Comparison of ENCODE assay signal across 21 cellular contexts in genomic region chr12:129237881-129238280, GRCh38.
A peak's percentile ranks its signal among the peaks of the same experiment; 100 is the strongest.
DNase-seq lines count a peak whose midpoint lies in the region; ATAC-seq, FAIRE-seq and TF ChIP-seq lines count a peak whose summit lies in the region.
"Had no signal": no experiment of that assay in that cellular context is flagged by ENCODE, and none has a peak within 500 bp of the region (broad histone marks: within the 10 kb centered on the region; RNA-seq: fewer than 3 reads in every experiment).

No MANE protein-coding gene starts in this region.

- CTCF ChIA-PET in H1 (lab: Charles Lee; ENCODE audit: partially characterized antibody) = interaction anchor here (0.6 kb wide), 1 partner anchor 83 kb away, joined by 3 read pairs; no protein-coding TSS in a partner anchor

- H3K4me3 ChIP-seq in H1 (ENCODE audit: extremely low read depth in 1 of 4, insufficient read depth in 2 of 4, low read depth in 3 of 4, low read length in 4 of 4) = no peak overlapping the region
- H3K4me3 ChIP-seq in mesendoderm (ENCODE audit: low read length) = no peak overlapping the region
- H3K4me3 ChIP-seq: BLaER1, GM12878, HAP-1 had no signal

- H3K79me1 ChIP-seq in H1 (ENCODE audit: low read depth, low read length) (no peaks in the 10 kb centered on the region), mesendoderm (ENCODE audit: low read length) (no peaks in the 10 kb centered on the region)

- H3K9me3 ChIP-seq in H1 (ENCODE audit: insufficient read depth in 2 of 2, low read depth in 1 of 2, low read length in 1 of 2) = no peaks in the 10 kb centered on the region
- H3K9me3 ChIP-seq: BLaER1, HAP-1 had no signal

- H3K9ac ChIP-seq in H1 (replicated peaks in 1 of 4; ENCODE audit: extremely low read depth in 1 of 4, low read depth in 3 of 4, low read length in 3 of 4) (no peak overlapping the region), mesendoderm (ENCODE audit: low read length) (no peak overlapping the region)
- H3K9ac ChIP-seq: BLaER1 had no signal

- POLR2A ChIA-PET in H1 (lab: Charles Lee; ENCODE audit: partially characterized antibody) = no interaction called here

- no peaks in the 10 kb centered on the region for H3K36me3 ChIP-seq in H1 (ENCODE audit: control insufficient read depth in 2 of 4, insufficient read depth in 4 of 4, low read length in 3 of 4)
- H3K36me3 ChIP-seq in mesendoderm (ENCODE audit: control insufficient read depth, insufficient read depth, low read length) = no peaks in the 10 kb centered on the region
- H3K36me3 ChIP-seq: BLaER1, HAP-1 had no signal

- H3K4me1 ChIP-seq in H1 (replicated peaks in 1 of 4; ENCODE audit: control insufficient read depth in 3 of 4, insufficient read depth in 4 of 4, low read length in 3 of 4) (no peaks in the 10 kb centered on the region), mesendoderm (ENCODE audit: control insufficient read depth, low read depth, low read length) (no peaks in the 10 kb centered on the region)
- H3K4me1 ChIP-seq: BLaER1, HAP-1 had no signal

- H2AK5ac ChIP-seq in H1 (ENCODE audit: low read depth, low read length) = no peak overlapping the region
- H2AK5ac ChIP-seq in mesendoderm (ENCODE audit: low read length) = no peak overlapping the region

- H3K27ac ChIP-seq in H1 (ENCODE audit: low read depth, low read length) (no peak overlapping the region), mesendoderm (ENCODE audit: low read depth, low read length) (no peak overlapping the region)
- H3K27ac ChIP-seq: 22Rv1, BLaER1, C4-2B had no signal

- H2BK12ac ChIP-seq in H1 (ENCODE audit: low read depth, low read length) = no peak overlapping the region

- H3K18ac ChIP-seq in H1 (ENCODE audit: extremely low read depth, low read length) (no peak overlapping the region), mesendoderm (ENCODE audit: low read length) (no peak overlapping the region)

- ATAC-seq in GM18520 (IDR thresholded peaks at IDR 0.05; ENCODE audit: unreplicated experiment) (no peak), HG02571 (IDR thresholded peaks at IDR 0.05; ENCODE audit: unreplicated experiment) (no peak)
- ATAC-seq: GM12878 had no signal

- H4K8ac ChIP-seq in H1 (ENCODE audit: extremely low read depth, insufficient read depth, low read length) (no peak overlapping the region), mesendoderm (ENCODE audit: low read depth, low read length) (no peak overlapping the region)

- H3K14ac ChIP-seq in H1 (ENCODE audit: insufficient read length) = no peak overlapping the region

- 94% methylated on average over 5 of the region's 5 CpGs; no CpG with 5 or more reads in 1 of the 2 experiments for WGBS in H1 (ENCODE audit: extremely low coverage in 1 of 2, insufficient coverage in 1 of 2, insufficient read length in 1 of 2, insufficient replicate concordance in 2 of 2, low coverage in 1 of 2, low lambda C conversion rate in 2 of 2, missing lambda C conversion rate in 1 of 2), 2 experiments
- WGBS in mesendoderm (ENCODE audit: extremely low coverage, insufficient coverage, low lambda C conversion rate) = no CpG with 5 or more reads among the region's 5 CpGs

- H4K91ac ChIP-seq in H1 (replicated peaks; ENCODE audit: insufficient read length, low read length) = no peak overlapping the region

- H2BK5ac ChIP-seq in H1 (ENCODE audit: low read depth, low read length) (no peak overlapping the region), mesendoderm (ENCODE audit: low read length) (no peak overlapping the region)

- peak in 1 of 2 experiments; percentile 22; a peak in 1 of 4 replicates for TF ChIP-seq RAD21 in H1 (IDR thresholded peaks at IDR 0.05 in 1 of 2, conservative IDR thresholded peaks at IDR 0.05 in 1 of 2; ENCODE audit: low read depth in 2 of 2, low read length in 2 of 2)

- DNase-seq in DMS53 (lab: John Stamatoyannopoulos, UW) (peak; percentile 5), DMS53 treated with DMSO at 0.1 percent for 48 hours (lab: John Stamatoyannopoulos, UW; ENCODE audit: unreplicated experiment) (no peak), H1 (ENCODE audit: low read depth in 1 of 2, low spot score in 2 of 2) (no peak), mesendoderm (peak; percentile 9), NCI-H2196 treated with DMSO at 0.1 percent for 48 hours (lab: John Stamatoyannopoulos, UW; ENCODE audit: unreplicated experiment) (no peak)
- DNase-seq: CD4-positive, alpha-beta T cell; CD8-positive, alpha-beta memory T cell; DMS 273 treated with DMSO at 0.1 percent for 48 hours; DND-41; GOT3; HFFc6 had no signal

- no peaks in the 10 kb centered on the region for H4K20me1 ChIP-seq in H1 (replicated peaks in 1 of 2; ENCODE audit: control insufficient read depth in 1 of 2, insufficient read depth in 2 of 2, low read length in 2 of 2)
- H4K20me1 ChIP-seq: BLaER1 had no signal

- no peak for FAIRE-seq in H1 (lab: Jason Lieb, UNC)
- FAIRE-seq: A204.1, D721Med, G401.6, GM12878 had no signal

- H2BK20ac ChIP-seq in H1 (ENCODE audit: low read length) = no peak overlapping the region

- peak in 2 of 3 experiments; percentile 29 to 40; a peak in 3 of 4 replicates for TF ChIP-seq CTCF in H1 (IDR thresholded peaks at IDR 0.05; ENCODE audit: control extremely low read depth in 1 of 3, insufficient read depth in 1 of 3, low read depth in 1 of 3, low read length in 3 of 3)

- H3K23ac ChIP-seq in H1 (ENCODE audit: insufficient read length) = no peak overlapping the region
- H3K23ac ChIP-seq in mesendoderm (ENCODE audit: low read length) = no peak overlapping the region

- H2BK15ac ChIP-seq in H1 (ENCODE audit: low read length) (no peak overlapping the region), mesendoderm (replicated peaks; ENCODE audit: low read depth) (no peak overlapping the region)

- no peaks in the 10 kb centered on the region for H3K27me3 ChIP-seq in H1 (replicated peaks in 1 of 4; ENCODE audit: control insufficient read depth in 3 of 4, extremely low read depth in 1 of 4, insufficient read depth in 3 of 4, low read length in 3 of 4)
- H3K27me3 ChIP-seq in mesendoderm (ENCODE audit: insufficient read depth, low read length, poor library complexity) = no peaks in the 10 kb centered on the region
- H3K27me3 ChIP-seq: BLaER1 had no signal

- H4K5ac ChIP-seq in H1 (ENCODE audit: insufficient read length, low read depth, low read length) (no peak overlapping the region), mesendoderm (ENCODE audit: low read length) (no peak overlapping the region)

- no peak overlapping the region for H3K56ac ChIP-seq in H1 (replicated peaks; ENCODE audit: insufficient read length, low read depth, low read length)
- no peak overlapping the region for H3K56ac ChIP-seq in mesendoderm (ENCODE audit: low read length)

- H2AFZ ChIP-seq in H1 (ENCODE audit: low read length) = no peak overlapping the region

- TF ChIP-seq EP300 in H1 (IDR thresholded peaks at IDR 0.05; ENCODE audit: borderline replicate concordance in 1 of 2, low read depth in 2 of 2, low read length in 2 of 2) = no peak

- H3K4ac ChIP-seq in H1 (replicated peaks; ENCODE audit: insufficient read length, low read depth, low read length) = no peak overlapping the region
- H3K4ac ChIP-seq in mesendoderm (ENCODE audit: low read depth, low read length) = no peak overlapping the region

- no peaks in the 10 kb centered on the region for H3K23me2 ChIP-seq in H1 (ENCODE audit: low read depth, low read length)

- H3K4me2 ChIP-seq in H1 (ENCODE audit: insufficient read depth in 1 of 2, low read depth in 2 of 2, low read length in 2 of 2) (no peak overlapping the region), mesendoderm (ENCODE audit: low read length) (no peak overlapping the region)
- H3K4me2 ChIP-seq: BLaER1 had no signal

- H3K79me2 ChIP-seq in H1 (ENCODE audit: control insufficient read depth in 1 of 2, insufficient read depth in 2 of 2, low read length in 2 of 2) (no peaks in the 10 kb centered on the region), mesendoderm (ENCODE audit: control insufficient read depth, insufficient read depth, low read length) (no peaks in the 10 kb centered on the region)

- H2BK120ac ChIP-seq in H1 (replicated peaks; ENCODE audit: low read depth, low read length) (no peak overlapping the region), mesendoderm (ENCODE audit: low read depth, low read length) (no peak overlapping the region)

- no peak for TF ChIP-seq POLR2A in H1 (IDR thresholded peaks at IDR 0.05; ENCODE audit: control extremely low read depth in 1 of 2, low read depth in 2 of 2, low read length in 2 of 2)

TF ChIP-seq in H1, 55 proteins besides CTCF, POLR2A, EP300 and RAD21:
- TF ChIP-seq TAF1 (IDR thresholded peaks at IDR 0.05; ENCODE audit: low read depth, low read length) (no peak), FOSL1 (IDR thresholded peaks at IDR 0.05; ENCODE audit: insufficient read depth, low read depth, low read length) (no peak), PHF8 (conservative IDR thresholded peaks at IDR 0.05; ENCODE audit: low read depth, low read length) (no peak), EGR1 (IDR thresholded peaks at IDR 0.05; ENCODE audit: borderline replicate concordance, low read depth, low read length) (no peak)

Comparison
In these comparisons a context has a peak if more than half of its experiments do, and no peak if none do; other contexts are left out.
1. DNase-seq: peak in DMS53 (single experiment) and mesendoderm (single experiment); none in DMS53 treated with DMSO at 0.1 percent for 48 hours (single experiment), H1 (0 of 2) and NCI-H2196 treated with DMSO at 0.1 percent for 48 hours (single experiment).